ENCODE assay signal across 11 cellular contexts in the genomic region with DNA sequence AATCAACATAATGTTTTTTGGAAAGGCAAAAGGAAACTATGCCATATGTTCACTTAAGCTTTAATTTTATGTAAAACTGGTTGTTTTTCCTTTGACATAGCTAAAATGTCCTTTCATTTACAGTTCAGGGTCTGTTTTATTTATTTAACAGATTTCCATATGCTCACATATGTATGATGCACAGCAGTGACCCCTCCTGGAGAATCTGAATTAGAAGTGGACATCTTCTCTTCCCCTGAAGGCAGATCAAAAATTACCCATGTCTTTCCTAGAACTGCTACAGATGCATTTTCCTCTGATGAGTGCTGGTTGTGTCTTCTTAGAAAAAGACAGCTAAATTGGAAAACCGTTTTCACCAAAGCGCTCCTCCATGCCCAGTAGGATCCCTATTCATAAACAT.
DNase-seq lines count a peak whose midpoint lies in the region; ATAC-seq, FAIRE-seq and TF ChIP-seq lines count a peak whose summit lies in the region.
"Had no signal": no experiment of that assay in that cellular context is flagged by ENCODE, and none has a peak within 500 bp of the region (broad histone marks: within the 10 kb centered on the region; RNA-seq: fewer than 3 reads in every experiment).

No MANE protein-coding gene starts in this region.

- peaks cover 46% of the 10 kb centered on the region for H3K27me3 Mint-ChIP-seq in chondrocyte (ENCODE audit: low read depth)
- no peaks in the 10 kb centered on the region for H3K27me3 Mint-ChIP-seq in activated CD8-positive, alpha-beta memory T cell treated with anti-CD3 and anti-CD28 coated beads, Interleukin-2, amount 10 ng/mL, durations not matched to agents 7 days and 5 days

- H3K9me3 Mint-ChIP-seq in chondrocyte (ENCODE audit: low read depth): no peaks in the 10 kb centered on the region
- peaks cover 9% of the 10 kb centered on the region for H3K9me3 Mint-ChIP-seq in activated CD8-positive, alpha-beta memory T cell treated with anti-CD3 and anti-CD28 coated beads, Interleukin-2, amount 10 ng/mL, durations not matched to agents 7 days and 5 days (ENCODE audit: low read depth)

- DNase-seq in HepG2 (ENCODE audit: low spot score) (no peak), NCI-H1694 (lab: John Stamatoyannopoulos, UW) (peak; percentile 82), chondrocyte (ENCODE audit: low spot score) (no peak), upper lobe of right lung (no peak), globus pallidus (ENCODE audit: low spot score) (no peak), sciatic nerve (ENCODE audit: low spot score) (no peak)
- DNase-seq in activated CD8-positive, alpha-beta memory T cell treated with anti-CD3 and anti-CD28 coated beads, Interleukin-2, amount 10 ng/mL, durations not matched to agents 7 days and 5 days: no peak
- DNase-seq: stimulated activated naive CD4-positive, alpha-beta T cell treated with Interleukin-2 at 50 U/mL for 16 hours had no signal

- no peaks in the 10 kb centered on the region for H3K79me2 ChIP-seq in HepG2 (ENCODE audit: insufficient read depth, low read length)

- H3K36me3 Mint-ChIP-seq in chondrocyte (ENCODE audit: low read depth): no peaks in the 10 kb centered on the region
- H3K36me3 Mint-ChIP-seq in activated CD8-positive, alpha-beta memory T cell treated with anti-CD3 and anti-CD28 coated beads, Interleukin-2, amount 10 ng/mL, durations not matched to agents 7 days and 5 days: no peaks in the 10 kb centered on the region

- no peak overlapping the region for H3K4me3 Mint-ChIP-seq in chondrocyte (ENCODE audit: unreplicated experiment)
- H3K4me3 Mint-ChIP-seq in activated CD8-positive, alpha-beta memory T cell treated with anti-CD3 and anti-CD28 coated beads, Interleukin-2, amount 10 ng/mL, durations not matched to agents 7 days and 5 days: no peak overlapping the region

- TF ChIP-seq RAD21 in liver (IDR thresholded peaks at IDR 0.05) (peak; percentile 71 to 78), HepG2 (CRISPR knock-in tag; IDR thresholded peaks at IDR 0.05) (no peak)

- H3K9me3 ChIP-seq in liver (ENCODE audit: control insufficient read depth in 4 of 4, low read length in 3 of 4) (no peaks in the 10 kb centered on the region), HepG2 (ENCODE audit: low read length) (no peaks in the 10 kb centered on the region), upper lobe of right lung (no peaks in the 10 kb centered on the region)

- H3K27ac ChIP-seq in liver (ENCODE audit: low read depth in 1 of 2, low read length in 2 of 2): no peak overlapping the region
- no peak overlapping the region for H3K27ac ChIP-seq in HepG2 (ENCODE audit: extremely low read length, insufficient read depth, low read length)
- H3K27ac ChIP-seq in upper lobe of right lung: no peak overlapping the region
- H3K27ac ChIP-seq: epithelial cell of prostate, parathyroid adenoma had no signal

- no peak for TF ChIP-seq POLR2A in HepG2 (IDR thresholded peaks at IDR 0.05; ENCODE audit: insufficient read depth in 1 of 2, low read depth in 2 of 2, low read length in 2 of 2)

- intact Hi-C loops in HepG2 (cut with micrococcal nuclease; ENCODE audit: unreplicated experiment): loop anchor here (5.0 to 10.0 kb wide), 2 partner anchors 252 to 745 kb away; no protein-coding TSS in a partner anchor
- intact Hi-C loops in upper lobe of right lung (cut with DNase I): no loop called here
- intact Hi-C loops in sciatic nerve (cut with DNase I): no loop called here

- H3K4me3 ChIP-seq in liver (ENCODE audit: low read depth in 1 of 3, low read length in 3 of 3) (no peak overlapping the region), HepG2 (replicated peaks in 1 of 3; ENCODE audit: insufficient read depth in 1 of 3, low read depth in 2 of 3, low read length in 3 of 3) (no peak overlapping the region), upper lobe of right lung (no peak overlapping the region)

- H4K20me1 ChIP-seq in HepG2 (ENCODE audit: insufficient read depth, low read length): no peaks in the 10 kb centered on the region

- H3K4me2 ChIP-seq in HepG2 (ENCODE audit: low read depth, low read length): no peak overlapping the region

- CTCF ChIA-PET in HepG2 (lab: Yijun Ruan, JAX; ENCODE audit: low intra/inter-chr PET ratio, low total read pairs): no interaction called here
- CTCF ChIA-PET in activated CD8-positive, alpha-beta memory T cell treated with anti-CD3 and anti-CD28 coated beads, Interleukin-2, amount 10 ng/mL, durations not matched to agents 7 days and 5 days (lab: Charles Lee): interaction anchor here (1.0 kb wide), 1 partner anchor 9 kb away, joined by 3 read pairs; no protein-coding TSS in a partner anchor

- H3K27ac Mint-ChIP-seq in chondrocyte (ENCODE audit: unreplicated experiment): no peak overlapping the region
- no peak overlapping the region for H3K27ac Mint-ChIP-seq in activated CD8-positive, alpha-beta memory T cell treated with anti-CD3 and anti-CD28 coated beads, Interleukin-2, amount 10 ng/mL, durations not matched to agents 7 days and 5 days

- peak; percentile 41 for TF ChIP-seq CTCF in liver (IDR thresholded peaks at IDR 0.05; ENCODE audit: low read depth, low read length, missing input control)
- no peak for TF ChIP-seq CTCF in HepG2 (CRISPR knock-in tag; IDR thresholded peaks at IDR 0.05)
- peak; percentile 76 for TF ChIP-seq CTCF in chondrocyte (IDR thresholded peaks at IDR 0.05)
- peak; percentile 24 for TF ChIP-seq CTCF in upper lobe of right lung (IDR thresholded peaks at IDR 0.05)

- no peak overlapping the region for H2AFZ ChIP-seq in HepG2 (ENCODE audit: low read length)
- H2AFZ ChIP-seq: parathyroid adenoma had no signal

- 29% methylated on average over 2 of the region's 2 CpGs for WGBS in liver
- 20% methylated on average over 2 of the region's 2 CpGs for WGBS in HepG2 (ENCODE audit: low lambda C conversion rate)

- H3K4me1 ChIP-seq in liver (ENCODE audit: control insufficient read depth in 4 of 4, insufficient read depth in 4 of 4, low read length in 3 of 4): no peaks in the 10 kb centered on the region
- H3K4me1 ChIP-seq in HepG2 (ENCODE audit: insufficient read depth, low read length): no peaks in the 10 kb centered on the region
- H3K4me1 ChIP-seq in upper lobe of right lung: no peaks in the 10 kb centered on the region
- H3K4me1 ChIP-seq: parathyroid adenoma had no signal

- ATAC-seq in HepG2: no peak
- ATAC-seq in upper lobe of right lung: no peak
- no peak for ATAC-seq in sciatic nerve
- no peak for ATAC-seq in activated CD8-positive, alpha-beta memory T cell treated with anti-CD3 and anti-CD28 coated beads, Interleukin-2, amount 10 ng/mL, durations not matched to agents 7 days and 5 days

- no peak for FAIRE-seq in HepG2 (lab: Jason Lieb, UNC)

- no peak for TF ChIP-seq EP300 in HepG2 (IDR thresholded peaks at IDR 0.05; ENCODE audit: low read depth in 2 of 2, low read length in 2 of 2)
- no peak for TF ChIP-seq EP300 in HepG2 (CRISPR knock-in tag; IDR thresholded peaks at IDR 0.05; ENCODE audit: borderline replicate concordance)

- no peak overlapping the region for H3K9ac ChIP-seq in liver (ENCODE audit: low read depth in 1 of 2, low read length in 2 of 2)
- no peak overlapping the region for H3K9ac ChIP-seq in HepG2 (ENCODE audit: insufficient read depth, low read depth, low read length)
- H3K9ac ChIP-seq: parathyroid adenoma had no signal

- in situ Hi-C loops in HepG2 (cut with HindIII; ENCODE audit: extremely low pct_ligation_motif_present, low pct_unique_long_range_greater_than_20kb): no loop called here

- no peaks in the 10 kb centered on the region for H3K36me3 ChIP-seq in liver (ENCODE audit: control insufficient read depth in 4 of 4, insufficient read depth in 3 of 4, low read depth in 1 of 4, low read length in 3 of 4)
- no peaks in the 10 kb centered on the region for H3K36me3 ChIP-seq in HepG2 (replicated peaks in 1 of 2; ENCODE audit: control insufficient read depth in 1 of 2, insufficient read depth in 2 of 2, low read length in 2 of 2)
- no peaks in the 10 kb centered on the region for H3K36me3 ChIP-seq in upper lobe of right lung

- no peaks in the 10 kb centered on the region for H3K27me3 ChIP-seq in liver (ENCODE audit: control insufficient read depth in 4 of 4, insufficient read depth in 4 of 4, low read length in 3 of 4)
- no peaks in the 10 kb centered on the region for H3K27me3 ChIP-seq in HepG2 (ENCODE audit: control insufficient read depth in 1 of 2, insufficient read depth in 2 of 2, low read length in 2 of 2)
- no peaks in the 10 kb centered on the region for H3K27me3 ChIP-seq in upper lobe of right lung

- H3K4me1 Mint-ChIP-seq in chondrocyte (ENCODE audit: low read depth): no peaks in the 10 kb centered on the region
- no peaks in the 10 kb centered on the region for H3K4me1 Mint-ChIP-seq in activated CD8-positive, alpha-beta memory T cell treated with anti-CD3 and anti-CD28 coated beads, Interleukin-2, amount 10 ng/mL, durations not matched to agents 7 days and 5 days

- POLR2A ChIA-PET in HepG2 (lab: Yijun Ruan, JAX): no interaction called here

- BruUV-seq in HepG2 (replicated peaks; lab: Mats Ljungman, UMichigan): no TSS peak

TF ChIP-seq in liver, 16 proteins besides CTCF, POLR2A, EP300 and RAD21 (continues in another document):
- no peak for TF ChIP-seq NR2F2 (IDR thresholded peaks at IDR 0.05)
- TF ChIP-seq GABPA (IDR thresholded peaks at IDR 0.05 in 1 of 2, conservative IDR thresholded peaks at IDR 0.05 in 1 of 2): no peak
- TF ChIP-seq JUND (IDR thresholded peaks at IDR 0.05): no peak
- no peak for TF ChIP-seq YY1 (IDR thresholded peaks at IDR 0.05)
- no peak for TF ChIP-seq EGR1 (IDR thresholded peaks at IDR 0.05; ENCODE audit: low read depth in 2 of 2)

TF ChIP-seq in HepG2, 621 proteins besides CTCF, POLR2A, EP300 and RAD21 (continues in another document):
- TF ChIP-seq CENPX (CRISPR knock-in tag; IDR thresholded peaks at IDR 0.05) (no peak), JUND (CRISPR knock-in tag; IDR thresholded peaks at IDR 0.05) (no peak), SUZ12 (IDR thresholded peaks at IDR 0.05; ENCODE audit: low read depth, low read length) (no peak), NFE2 (CRISPR knock-in tag; IDR thresholded peaks at IDR 0.05) (no peak), ZNF343 (CRISPR knock-in tag; IDR thresholded peaks at IDR 0.05) (no peak), GATA4 (IDR thresholded peaks at IDR 0.05; ENCODE audit: borderline replicate concordance, low read depth) (no peak), SP2 (CRISPR knock-in tag; IDR thresholded peaks at IDR 0.05) (no peak), REXO4 (CRISPR knock-in tag; IDR thresholded peaks at IDR 0.05; ENCODE audit: borderline replicate concordance) (no peak), YEATS4 (CRISPR knock-in tag; IDR thresholded peaks at IDR 0.05; ENCODE audit: borderline replicate concordance) (no peak)
- TF ChIP-seq, protein P1, sequence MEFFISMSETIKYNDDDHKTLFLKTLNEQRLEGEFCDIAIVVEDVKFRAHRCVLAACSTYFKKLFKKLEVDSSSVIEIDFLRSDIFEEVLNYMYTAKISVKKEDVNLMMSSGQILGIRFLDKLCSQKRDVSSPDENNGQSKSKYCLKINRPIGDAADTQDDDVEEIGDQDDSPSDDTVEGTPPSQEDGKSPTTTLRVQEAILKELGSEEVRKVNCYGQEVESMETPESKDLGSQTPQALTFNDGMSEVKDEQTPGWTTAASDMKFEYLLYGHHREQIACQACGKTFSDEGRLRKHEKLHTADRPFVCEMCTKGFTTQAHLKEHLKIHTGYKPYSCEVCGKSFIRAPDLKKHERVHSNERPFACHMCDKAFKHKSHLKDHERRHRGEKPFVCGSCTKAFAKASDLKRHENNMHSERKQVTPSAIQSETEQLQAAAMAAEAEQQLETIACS (CRISPR knock-in tag; IDR thresholded peaks at IDR 0.05): no peak
